Comparison of ENCODE assay signal across 14 cellular contexts in genomic region chr17:74295625-74296547, GRCh38. TPM values are rescaled to one million over a fixed set of nuclear protein-coding genes. Genes with fewer than 3 reads are reported as not detected.
A peak's percentile ranks its signal among the peaks of the same experiment; 100 is the strongest.
DNase-seq lines count a peak whose midpoint lies in the region; ATAC-seq and TF ChIP-seq lines count a peak whose summit lies in the region.
"Had no signal": no experiment of that assay in that cellular context is flagged by ENCODE, and none has a peak within 500 bp of the region (broad histone marks: within the 10 kb centered on the region; RNA-seq: fewer than 3 reads in every experiment).

No MANE protein-coding gene starts in this region.

- ATAC-seq in T-cell (replicated peaks in 1 of 4) (no peak), mucosa of descending colon (peak; percentile 52), GM21737 (IDR thresholded peaks at IDR 0.05; ENCODE audit: unreplicated experiment) (no peak)

- intact Hi-C loops in CD4-positive, alpha-beta memory T cell (cut with micrococcal nuclease) = loop anchor here (1.0 kb wide), 3 partner anchors 13 to 86 kb away; no protein-coding TSS in a partner anchor
- intact Hi-C loops in mucosa of descending colon (cut with DNase I, micrococcal nuclease) = no loop called here
- intact Hi-C loops in Caco-2 (cut with micrococcal nuclease; ENCODE audit: unreplicated experiment) = loop anchor here (2.0 kb wide), 2 partner anchors 83 to 93 kb away; partner anchors contain the start of genes RPL38 and TTYH2

- no peaks in the 10 kb centered on the region for H3K9me3 Mint-ChIP-seq in CD4-positive, alpha-beta memory T cell
- H3K9me3 Mint-ChIP-seq in T-cell = no peaks in the 10 kb centered on the region
- no peaks in the 10 kb centered on the region for H3K9me3 Mint-ChIP-seq in Caco-2 (ENCODE audit: unreplicated experiment)

- no peaks in the 10 kb centered on the region for H3K36me3 Mint-ChIP-seq in CD4-positive, alpha-beta memory T cell
- H3K36me3 Mint-ChIP-seq in T-cell (no peaks in the 10 kb centered on the region), Caco-2 (ENCODE audit: insufficient read depth, unreplicated experiment) (no peaks in the 10 kb centered on the region)

- H3K4me3 ChIP-seq in CD4-positive, alpha-beta memory T cell (ENCODE audit: low read length in 2 of 2) = no peak overlapping the region
- no peak overlapping the region for H3K4me3 ChIP-seq in fibroblast of the aortic adventitia (ENCODE audit: low read depth, low read length)
- no peak overlapping the region for H3K4me3 ChIP-seq in mucosa of descending colon
- H3K4me3 ChIP-seq in Caco-2 (ENCODE audit: low read depth, low read length) = no peak overlapping the region

- POLR2A ChIA-PET in CD4-positive, alpha-beta memory T cell (lab: Charles Lee; ENCODE audit: partially characterized antibody) = interaction anchor here (0.7 to 6.5 kb wide), 13 partner anchors 13 to 92 kb away, joined by 3 to 86 read pairs (median 6); partner anchors contain the start of genes BTBD17, DNAI2 and TTYH2
- POLR2A ChIA-PET in T-cell (lab: Charles Lee) (interaction anchor here in 1 of 2 donors (0.6 kb wide), 1 partner anchor 15 kb away, joined by 6 read pairs; no protein-coding TSS in a partner anchor), Caco-2 (lab: Charles Lee) (interaction anchor here (1.5 kb wide), 1 partner anchor 79 kb away, joined by 3 read pairs; no protein-coding TSS in a partner anchor)

- no TSS peak for BruUV-seq in Caco-2 (replicated peaks; lab: Mats Ljungman, UMichigan)

- no peaks in the 10 kb centered on the region for H3K27me3 Mint-ChIP-seq in CD4-positive, alpha-beta memory T cell
- H3K27me3 Mint-ChIP-seq in T-cell (peaks cover 2 to 4% of the 10 kb centered on the region in 2 donors), Caco-2 (ENCODE audit: insufficient read depth, unreplicated experiment) (peaks cover 3% of the 10 kb centered on the region)

- H3K4me1 ChIP-seq in CD4-positive, alpha-beta memory T cell (ENCODE audit: insufficient read depth, low read length) = peaks cover 15% of the 10 kb centered on the region
- no peaks in the 10 kb centered on the region for H3K4me1 ChIP-seq in mucosa of descending colon (ENCODE audit: low read depth)
- H3K4me1 ChIP-seq in Caco-2 = 0 out of 2 replicates have a peak, but pooled peaks cover 5% of the 10 kb centered on the region
- H3K4me1 ChIP-seq: parathyroid adenoma had no signal

- no peaks in the 10 kb centered on the region for H3K9me3 ChIP-seq in CD4-positive, alpha-beta memory T cell (ENCODE audit: control insufficient read depth in 1 of 2, low read length in 2 of 2)
- H3K9me3 ChIP-seq in mucosa of descending colon (no peaks in the 10 kb centered on the region), Caco-2 (no peaks in the 10 kb centered on the region)

- H3K4me3 Mint-ChIP-seq in CD4-positive, alpha-beta memory T cell = peak overlapping the region in 2 of 8 donors; percentile 27 to 35
- H3K4me3 Mint-ChIP-seq in T-cell (no peak overlapping the region), Caco-2 (ENCODE audit: unreplicated experiment) (no peak overlapping the region)

- H3K4me1 Mint-ChIP-seq in CD4-positive, alpha-beta memory T cell = peaks cover 14 to 24% (median 20%) of the 10 kb centered on the region in 4 donors
- H3K4me1 Mint-ChIP-seq in T-cell (peaks cover under 1 to 18% (median 11%) of the 10 kb centered on the region in 3 donors), Caco-2 (ENCODE audit: low read depth, unreplicated experiment) (peaks cover 8% of the 10 kb centered on the region)

- TF ChIP-seq CTCF in fibroblast of the aortic adventitia (IDR thresholded peaks at IDR 0.05; ENCODE audit: insufficient read depth, low read length) = no peak
- TF ChIP-seq CTCF in mucosa of descending colon (IDR thresholded peaks at IDR 0.05) = no peak
- no peak for TF ChIP-seq CTCF in Caco-2 (IDR thresholded peaks at IDR 0.05; ENCODE audit: insufficient read depth in 1 of 2, low read depth in 1 of 2, low read length in 1 of 2, severe bottlenecking in 1 of 2, unreplicated experiment in 1 of 2)

- no peaks in the 10 kb centered on the region for H3K27me3 ChIP-seq in CD4-positive, alpha-beta memory T cell (ENCODE audit: insufficient read depth, low read length)
- no peaks in the 10 kb centered on the region for H3K27me3 ChIP-seq in Caco-2 (replicated peaks; ENCODE audit: control insufficient read depth, insufficient read depth, low read length)

- CTCF ChIA-PET in CD4-positive, alpha-beta memory T cell (lab: Charles Lee; ENCODE audit: partially characterized antibody) = interaction anchor here (0.8 to 8.8 kb wide), 24 partner anchors 8 to 1570 kb away, joined by 3 to 230 read pairs (median 5); partner anchors contain the start of genes BTBD17, RPL38 and TTYH2
- CTCF ChIA-PET in T-cell (lab: Charles Lee) = interaction anchor here in 1 of 2 donors (0.6 to 1.0 kb wide), 4 partner anchors 9 to 84 kb away, joined by 3 to 8 read pairs (median 3); no protein-coding TSS in a partner anchor
- CTCF ChIA-PET in Caco-2 (lab: Charles Lee) = interaction anchor here (0.7 to 1.2 kb wide), 16 partner anchors 7 to 201 kb away, joined by 3 to 15 read pairs (median 4); partner anchors contain the start of genes GPR142 and TTYH2

- no peak overlapping the region for H3K27ac ChIP-seq in CD4-positive, alpha-beta memory T cell (ENCODE audit: low read depth, low read length)
- H3K27ac ChIP-seq: parathyroid adenoma had no signal

- DNase-seq in CD4-positive, alpha-beta memory T cell = no peak
- DNase-seq in T-cell (no peak), fibroblast of the aortic adventitia (ENCODE audit: low read depth) (peak; percentile 67), mucosa of descending colon (no peak), KG1 (lab: John Stamatoyannopoulos, UW) (no peak), NCI-H510A (lab: John Stamatoyannopoulos, UW) (no peak), Caco-2 (no peak)
- DNase-seq: activated CD8-positive, alpha-beta memory T cell treated with anti-CD3 and anti-CD28 coated beads for 24 hours; DMS79 treated with DMSO at 0.1 percent for 48 hours; NCI-H187 treated with DMSO at 0.1 percent for 48 hours; T1000 had no signal

- H3K36me3 ChIP-seq in CD4-positive, alpha-beta memory T cell (ENCODE audit: insufficient read depth, low read length) = no peaks in the 10 kb centered on the region
- no peaks in the 10 kb centered on the region for H3K36me3 ChIP-seq in mucosa of descending colon (ENCODE audit: low read depth)
- H3K36me3 ChIP-seq in Caco-2 (ENCODE audit: control insufficient read depth, insufficient read depth, low read length) = no peaks in the 10 kb centered on the region

- H3K27ac Mint-ChIP-seq in CD4-positive, alpha-beta memory T cell = peak overlapping the region in 4 of 7 donors; percentile 14 to 82 (median 56)
- H3K27ac Mint-ChIP-seq in T-cell (peak overlapping the region; percentile 6 to 33), Caco-2 (ENCODE audit: unreplicated experiment) (no peak overlapping the region)

RNA-seq across cellular contexts. Expression of gene DNAI2, which starts 21.9 kb away (rescaled TPM):
- total RNA-seq in CD4-positive, alpha-beta memory T cell = 1 to 10 TPM; 6.0 to 8.4 TPM
- polyA plus RNA-seq in CD4-positive, alpha-beta memory T cell = under 1 TPM in 1 of 2 donors, not detected in 1; 0.28 TPM
- total RNA-seq in T-cell (1 to 10 TPM in 4 of 5 donors, under 1 TPM in 1; 0.80 to 5.3 (median 1.7) TPM), fibroblast of the aortic adventitia (ENCODE audit: low replicate concordance) (not detected in 2 replicates), mucosa of descending colon (not detected), Caco-2 (2022) (not detected in 2 replicates)
- polyA plus RNA-seq: esophagus had no signal

RNA-seq across cellular contexts. Expression of gene KIF19, which starts 30.1 kb away (rescaled TPM):
- total RNA-seq in CD4-positive, alpha-beta memory T cell = 1 to 10 TPM; 1.5 to 1.7 TPM
- polyA plus RNA-seq in CD4-positive, alpha-beta memory T cell = 1 to 10 TPM; 1.5 to 2.3 TPM
- total RNA-seq in T-cell = 1 to 10 TPM in 1 of 5 donors, under 1 TPM in 4; 0.20 to 2.0 (median 0.53) TPM
- total RNA-seq in fibroblast of the aortic adventitia (ENCODE audit: low replicate concordance) = not detected in 2 replicates
- total RNA-seq in mucosa of descending colon = 1 to 10 TPM in 2 of 3 donors, under 1 TPM in 1; 0.73 to 7.4 (median 2.4) TPM
- total RNA-seq in Caco-2 (2022) = not detected in 2 replicates

Comparison
In these comparisons a context has a peak if more than half of its experiments do, and no peak if none do; other contexts are left out.
1. intact Hi-C loops: an anchor here in CD4-positive, alpha-beta memory T cell (1.0 kb wide) and Caco-2 (2.0 kb wide); none called in mucosa of descending colon.